22 cellular contexts compared by ENCODE assay signal in the genomic region with DNA sequence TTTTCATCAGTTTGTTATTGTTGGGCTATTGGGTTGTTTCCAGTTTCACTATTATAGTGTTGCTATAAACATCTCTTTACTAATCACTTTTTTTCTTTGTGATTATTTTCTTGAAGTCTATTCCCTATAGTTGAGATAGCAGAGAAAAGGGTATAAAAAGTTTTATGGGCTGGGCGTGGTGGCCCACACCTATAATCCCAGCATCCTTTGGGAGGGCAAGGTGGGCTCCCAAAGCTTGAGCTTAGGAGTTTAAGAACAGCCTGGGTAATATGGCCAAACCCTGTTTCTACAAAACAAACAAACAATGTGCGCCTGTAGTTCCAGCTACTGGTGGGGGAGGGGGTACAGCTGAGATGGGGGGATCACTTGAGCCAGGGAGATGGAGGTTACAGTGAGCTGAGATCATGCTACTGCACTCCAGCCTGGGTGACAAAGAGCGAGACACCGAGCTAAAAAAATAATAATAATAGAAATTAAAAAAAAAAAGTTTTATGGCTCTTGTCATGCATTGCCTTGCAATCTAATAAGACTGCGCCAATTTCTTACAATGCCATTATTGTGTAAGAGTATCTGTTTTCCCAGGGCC. TPM values are rescaled to one million over a fixed set of nuclear protein-coding genes. Genes with fewer than 3 reads are reported as not detected.
DNase-seq lines count a peak whose midpoint lies in the region; TF ChIP-seq lines count a peak whose summit lies in the region.
"Had no signal": no experiment of that assay in that cellular context is flagged by ENCODE, and none has a peak within 500 bp of the region (broad histone marks: within the 10 kb centered on the region; RNA-seq: fewer than 3 reads in every experiment).

No MANE protein-coding gene starts in this region.

- no peak for TF ChIP-seq POLR2A in Peyer's patch (IDR thresholded peaks at IDR 0.05)

- TF ChIP-seq CTCF in Peyer's patch (IDR thresholded peaks at IDR 0.05) = no peak
- TF ChIP-seq CTCF in fibroblast of pulmonary artery (IDR thresholded peaks at IDR 0.05; ENCODE audit: low read length, missing control alignments) = no peak
- TF ChIP-seq CTCF in GM13976 (IDR thresholded peaks at IDR 0.05; ENCODE audit: borderline replicate concordance, control extremely low read depth, extremely low read depth, insufficient read depth, missing control alignments) = no peak

- H3K27me3 ChIP-seq in Peyer's patch (no peaks in the 10 kb centered on the region), muscle layer of duodenum (ENCODE audit: low read depth, low read length) (no peaks in the 10 kb centered on the region)
- H3K27me3 ChIP-seq: right atrium auricular region, spleen, uterus had no signal

- H3K36me3 ChIP-seq in Peyer's patch (peaks cover 0 to 28% (median 2%) of the 10 kb centered on the region in 3 donors), muscle layer of duodenum (ENCODE audit: control insufficient read depth in 1 of 2, insufficient read depth in 2 of 2, low read length in 2 of 2) (peaks cover 21% of the 10 kb centered on the region in 2 donors)
- H3K36me3 ChIP-seq: uterus had no signal

- H3K4me1 ChIP-seq in Peyer's patch = peaks cover 0 to 12% (median 3%) of the 10 kb centered on the region in 4 donors
- H3K4me1 ChIP-seq in muscle layer of duodenum (ENCODE audit: control insufficient read depth in 1 of 2, insufficient read depth in 2 of 2, low read length in 2 of 2) = no peaks in the 10 kb centered on the region
- H3K4me1 ChIP-seq: uterus had no signal

- H3K27ac ChIP-seq in Peyer's patch = peak overlapping the region in 3 of 4 donors; percentile 38 to 79 (median 61)
- peak overlapping the region; percentile 14 for H3K27ac ChIP-seq in muscle layer of duodenum (ENCODE audit: low read length)
- H3K27ac ChIP-seq in temporal lobe (ENCODE audit: low read depth, low read length) = peak overlapping the region; percentile 77
- H3K27ac ChIP-seq: right atrium auricular region, spleen, uterus had no signal

- no peak overlapping the region for H3K4me3 ChIP-seq in Peyer's patch
- H3K4me3 ChIP-seq in fibroblast of pulmonary artery (replicated peaks; ENCODE audit: low read depth, low read length) = no peak overlapping the region
- no peak overlapping the region for H3K4me3 ChIP-seq in muscle layer of duodenum (ENCODE audit: low read depth in 1 of 2, low read length in 2 of 2)
- H3K4me3 ChIP-seq: right atrium auricular region, spleen, uterus had no signal

- in situ Hi-C loops in GM13976 (cut with MboI; ENCODE audit: low sequenced_read_pairs, unreplicated experiment) = no loop called here

- DNase-seq in Peyer's patch (peak in 1 of 3 donors; percentile 61), fibroblast of pulmonary artery (ENCODE audit: low read depth) (peak; percentile 26), NCI-H2227 treated with DMSO at 0.1 percent for 48 hours (lab: John Stamatoyannopoulos, UW) (no peak), GM13976 (ENCODE audit: low spot score) (no peak), NCI-H774 (lab: John Stamatoyannopoulos, UW) (no peak)
- DNase-seq: activated CD4-positive, alpha-beta T cell treated with anti-CD3 and anti-CD28 coated beads for 36 hours; activated T-cell treated with anti-CD3 and anti-CD28 coated beads for 4 hours; Calu3; cerebellar nuclear complex; DND-41; HCEC 1CT; KBM-7; kidney; naive thymus-derived CD8-positive, alpha-beta T cell; NCI-H1105; NCI-H1930; NCI-H69; spleen; uterus had no signal

- H3K9me3 ChIP-seq in Peyer's patch (no peaks in the 10 kb centered on the region), muscle layer of duodenum (ENCODE audit: control insufficient read depth in 1 of 2, low read length in 2 of 2) (no peaks in the 10 kb centered on the region)
- H3K9me3 ChIP-seq: right atrium auricular region, spleen, uterus had no signal

RNA-seq across cellular contexts. Expression of gene ACSS2, which starts 3.8 kb away (rescaled TPM):
- total RNA-seq in Peyer's patch (100 to 1,000 TPM; 158 to 473 (median 267) TPM), temporal lobe (30.5 TPM)

RNA-seq across cellular contexts. Expression of gene GGT7, which starts 7.5 kb away (rescaled TPM):
- total RNA-seq in Peyer's patch (10 to 100 TPM; 22.3 to 40.6 (median 31.8) TPM), temporal lobe (20.2 TPM)

RNA-seq across cellular contexts. Expression of gene NCOA6, which starts 54.7 kb away (rescaled TPM):
- total RNA-seq in Peyer's patch (10 to 100 TPM; 33.8 to 58.4 (median 49.5) TPM), temporal lobe (36.6 TPM)

Comparison
In these comparisons a context has a peak if more than half of its experiments do, and no peak if none do; other contexts are left out.
1. H3K27ac ChIP-seq: peak in every context shown above with its lines; median percentile 77 in temporal lobe; 61 in Peyer's patch; 14 in muscle layer of duodenum.